3 cellular contexts compared by ENCODE assay signal in the genomic region with DNA sequence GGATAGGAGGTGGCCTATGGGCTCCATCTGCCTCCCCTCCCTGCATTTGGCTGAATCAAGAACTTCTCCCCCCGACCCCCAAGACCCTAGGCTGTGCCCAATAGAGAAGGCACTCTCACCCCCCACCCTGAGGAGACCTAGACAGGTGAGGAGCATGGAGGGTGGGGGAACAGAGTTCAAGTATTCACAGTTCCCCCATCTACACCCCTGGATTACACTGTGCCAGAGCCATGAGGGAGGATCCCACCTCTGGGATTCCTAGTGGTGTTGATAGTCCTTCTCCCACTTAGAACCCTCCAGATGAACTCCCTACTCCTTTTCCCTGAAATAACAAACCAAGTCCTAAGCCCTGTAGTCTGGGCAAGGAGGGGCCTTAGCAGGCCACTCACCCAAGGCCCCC. TPM values are rescaled to one million over a fixed set of nuclear protein-coding genes. Genes with fewer than 3 reads are reported as not detected.
"Had no signal": no experiment of that assay in that cellular context is flagged by ENCODE, and none has a peak within 500 bp of the region (broad histone marks: within the 10 kb centered on the region; RNA-seq: fewer than 3 reads in every experiment).

No MANE protein-coding gene starts in this region.

RNA-seq across cellular contexts. Expression of a gene that starts 15.2 kb away (rescaled TPM):
- total RNA-seq: LHCN-M2, M059J, MCF 10A had no signal
